Comparison of ENCODE assay signal across 11 cellular contexts in the genomic region with DNA sequence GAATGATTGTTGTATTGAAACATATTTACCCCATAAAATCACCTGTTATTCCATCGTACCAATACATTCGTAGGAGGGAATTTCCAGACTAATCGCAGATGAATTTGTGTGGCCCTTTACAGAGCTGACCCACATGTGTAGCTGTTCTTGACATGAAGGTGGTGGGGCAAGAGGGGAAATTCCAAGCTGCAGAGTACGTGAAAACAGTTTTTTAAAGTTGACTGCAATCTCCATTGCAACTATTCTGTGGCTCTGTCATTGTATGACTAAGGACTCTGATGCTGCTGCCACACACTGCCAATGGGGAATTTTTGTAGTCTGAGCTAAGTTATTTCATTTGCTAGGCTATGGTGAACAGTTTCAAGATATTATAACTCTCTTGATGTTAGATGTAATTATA. TPM values are rescaled to one million over a fixed set of nuclear protein-coding genes. Genes with fewer than 3 reads are reported as not detected.
DNase-seq lines count a peak whose midpoint lies in the region; ATAC-seq, FAIRE-seq and TF ChIP-seq lines count a peak whose summit lies in the region.
"Had no signal": no experiment of that assay in that cellular context is flagged by ENCODE, and none has a peak within 500 bp of the region (broad histone marks: within the 10 kb centered on the region; RNA-seq: fewer than 3 reads in every experiment).

No MANE protein-coding gene starts in this region.

- H3K27me3 ChIP-seq in HepG2 (ENCODE audit: control insufficient read depth in 1 of 2, insufficient read depth in 2 of 2, low read length in 2 of 2) = peaks cover 3 to 14% of the 10 kb centered on the region in 2 experiments; a peak in 2 of 5 replicates

- H4K20me1 ChIP-seq in HepG2 (ENCODE audit: insufficient read depth, low read length) = no peaks in the 10 kb centered on the region

- H3K4me2 ChIP-seq in HepG2 (ENCODE audit: low read depth, low read length) = no peak overlapping the region

- POLR2A ChIA-PET in HepG2 (lab: Yijun Ruan, JAX) = no interaction called here

- no peak overlapping the region for H3K4me3 ChIP-seq in HepG2 (replicated peaks in 1 of 3; ENCODE audit: insufficient read depth in 1 of 3, low read depth in 2 of 3, low read length in 3 of 3)

- TF ChIP-seq CTCF in HepG2 (CRISPR knock-in tag; IDR thresholded peaks at IDR 0.05) = no peak

- TF ChIP-seq EP300 in HepG2 (IDR thresholded peaks at IDR 0.05; ENCODE audit: low read depth in 2 of 2, low read length in 2 of 2) (no peak), HepG2 (CRISPR knock-in tag; IDR thresholded peaks at IDR 0.05; ENCODE audit: borderline replicate concordance) (no peak)

- no peak for TF ChIP-seq RAD21 in HepG2 (CRISPR knock-in tag; IDR thresholded peaks at IDR 0.05)

- BruUV-seq in HepG2 (replicated peaks; lab: Mats Ljungman, UMichigan) = no TSS peak

- no peak overlapping the region for H2AFZ ChIP-seq in HepG2 (ENCODE audit: low read length)

- no peak overlapping the region for H3K27ac ChIP-seq in HepG2 (ENCODE audit: extremely low read length, insufficient read depth, low read length)
- H3K27ac ChIP-seq: epithelial cell of prostate had no signal

- H3K36me3 ChIP-seq in HepG2 (replicated peaks in 1 of 2; ENCODE audit: control insufficient read depth in 1 of 2, insufficient read depth in 2 of 2, low read length in 2 of 2) = no peaks in the 10 kb centered on the region

- H3K9me3 ChIP-seq in HepG2 (ENCODE audit: low read length) = no peaks in the 10 kb centered on the region

- CTCF ChIA-PET in HepG2 (lab: Yijun Ruan, JAX; ENCODE audit: low intra/inter-chr PET ratio, low total read pairs) = no interaction called here

- no peak for TF ChIP-seq POLR2A in HepG2 (IDR thresholded peaks at IDR 0.05; ENCODE audit: insufficient read depth in 1 of 2, low read depth in 2 of 2, low read length in 2 of 2)

- DNase-seq in fibroblast of peridontal ligament (ENCODE audit: extremely low read depth) = peak; percentile 46
- DNase-seq in HepG2 (ENCODE audit: low spot score) = no peak
- DNase-seq in NCI-H2107 treated with DMSO at 0.1 percent for 48 hours (lab: John Stamatoyannopoulos, UW; ENCODE audit: unreplicated experiment) = no peak
- DNase-seq in inferior parietal cortex (ENCODE audit: extremely low spot score) = no peak
- DNase-seq in SKM-1 treated with dmso at 0.1 percent for 144 hours (lab: John Stamatoyannopoulos, UW; ENCODE audit: unreplicated experiment) = no peak
- DNase-seq: NCI-H2081 had no signal

- intact Hi-C loops in HepG2 (cut with micrococcal nuclease; ENCODE audit: unreplicated experiment) = no loop called here

- WGBS in HepG2 (ENCODE audit: low lambda C conversion rate) = 34% methylated on average over 4 of the region's 4 CpGs

- H3K9ac ChIP-seq in HepG2 (ENCODE audit: insufficient read depth, low read depth, low read length) = no peak overlapping the region

- in situ Hi-C loops in HepG2 (cut with HindIII; ENCODE audit: extremely low pct_ligation_motif_present, low pct_unique_long_range_greater_than_20kb) = no loop called here

- H3K79me2 ChIP-seq in HepG2 (ENCODE audit: insufficient read depth, low read length) = no peaks in the 10 kb centered on the region

- H3K4me1 ChIP-seq in HepG2 (ENCODE audit: insufficient read depth, low read length) = no peaks in the 10 kb centered on the region

- peak; percentile 47 for ATAC-seq in GM18499 (IDR thresholded peaks at IDR 0.05; ENCODE audit: insufficient read depth, unreplicated experiment)
- peak; percentile 59 for ATAC-seq in GM21381 (IDR thresholded peaks at IDR 0.05; ENCODE audit: unreplicated experiment)
- peak; percentile 65 for ATAC-seq in HG03439 (IDR thresholded peaks at IDR 0.05; ENCODE audit: unreplicated experiment)
- no peak for ATAC-seq in HepG2

- no peak for FAIRE-seq in HepG2 (lab: Jason Lieb, UNC)

TF ChIP-seq in HepG2, 621 proteins besides CTCF, POLR2A, EP300 and RAD21:
- TF ChIP-seq FIP1L1 (IDR thresholded peaks at IDR 0.05; ENCODE audit: borderline replicate concordance, insufficient read depth, low read depth, low read length) = no peak
- no peak for TF ChIP-seq ZBTB8A (CRISPR knock-in tag; IDR thresholded peaks at IDR 0.05; ENCODE audit: borderline replicate concordance, low read depth)
- no peak for TF ChIP-seq ZNF670 (CRISPR knock-in tag; IDR thresholded peaks at IDR 0.05; ENCODE audit: borderline replicate concordance)
- TF ChIP-seq NCOA2 (CRISPR knock-in tag; IDR thresholded peaks at IDR 0.05) = no peak
- no peak for TF ChIP-seq MIXL1 (CRISPR knock-in tag; IDR thresholded peaks at IDR 0.05)
- TF ChIP-seq E2F5 (CRISPR knock-in tag; conservative IDR thresholded peaks at IDR 0.05) = no peak
- TF ChIP-seq SAFB2 (CRISPR knock-in tag; IDR thresholded peaks at IDR 0.05; ENCODE audit: borderline replicate concordance, low read depth) = no peak
- TF ChIP-seq ZSCAN30 (CRISPR knock-in tag; IDR thresholded peaks at IDR 0.05) = no peak
- no peak for TF ChIP-seq ZNF260 (CRISPR knock-in tag; IDR thresholded peaks at IDR 0.05; ENCODE audit: borderline replicate concordance, low read depth)

RNA-seq across cellular contexts. Expression of gene ADTRP, which starts 46.4 kb away (rescaled TPM):
- not detected in 2 replicates for total RNA-seq in HepG2 (2016; rRNA removed; fragmentation: Illumina TruSeq; extraction: Trizol)
- not detected in 2 replicates for total RNA-seq in HepG2 (2016; cell fraction: cytosol; rRNA removed; fragmentation: Illumina TruSeq; extraction: Trizol; ENCODE audit: low read depth)
- total RNA-seq in HepG2 (2016; cell fraction: insoluble cytoplasmic fraction; rRNA removed; fragmentation: Illumina TruSeq; extraction: Trizol) = not detected in 2 replicates
- total RNA-seq in HepG2 (2016; cell fraction: membrane; rRNA removed; fragmentation: Illumina TruSeq; extraction: Trizol) = not detected in 2 replicates
- total RNA-seq in HepG2 (2016; cell fraction: nucleus; rRNA removed; fragmentation: Illumina TruSeq; extraction: Trizol) = not detected in 2 replicates
- polyA plus RNA-seq in HepG2 (2011; rRNA removed) = not detected in 2 replicates
- not detected in 2 replicates for polyA plus RNA-seq in HepG2 (2011; cell fraction: cytosol; rRNA removed)
- not detected in 2 replicates for polyA plus RNA-seq in HepG2 (2011; cell fraction: nucleus; rRNA removed)
- polyA plus RNA-seq in HepG2 (2012) = not detected in 2 replicates
- not detected in 2 replicates for polyA plus RNA-seq in HepG2 (2016; cell fraction: cytosol; fragmentation: Illumina TruSeq; extraction: Trizol; ENCODE audit: low read depth)
- polyA plus RNA-seq in HepG2 (2016; cell fraction: insoluble cytoplasmic fraction; fragmentation: Illumina TruSeq; extraction: Trizol; ENCODE audit: low read depth) = not detected in 2 replicates
- polyA plus RNA-seq in HepG2 (2016; cell fraction: membrane; fragmentation: Illumina TruSeq; extraction: Trizol; ENCODE audit: low read depth) = not detected in 2 replicates
- polyA plus RNA-seq in HepG2 (2016; cell fraction: nucleus; fragmentation: Illumina TruSeq; extraction: Trizol; ENCODE audit: insufficient read depth, low read depth) = not detected in 2 replicates
- polyA minus RNA-seq in HepG2 (2011; rRNA and poly(A)+ RNA removed; ENCODE audit: low replicate concordance) = 0.42 TPM in 1 of 2 replicates, not detected in the other
- not detected in 2 replicates for polyA minus RNA-seq in HepG2 (2011; cell fraction: cytosol; rRNA and poly(A)+ RNA removed)
- polyA minus RNA-seq in HepG2 (2011; cell fraction: nucleus; rRNA and poly(A)+ RNA removed) = not detected in 2 replicates
- total RNA-seq: neural crest cell had no signal
